ENCODE assay signal across 8 cellular contexts in the genomic region with DNA sequence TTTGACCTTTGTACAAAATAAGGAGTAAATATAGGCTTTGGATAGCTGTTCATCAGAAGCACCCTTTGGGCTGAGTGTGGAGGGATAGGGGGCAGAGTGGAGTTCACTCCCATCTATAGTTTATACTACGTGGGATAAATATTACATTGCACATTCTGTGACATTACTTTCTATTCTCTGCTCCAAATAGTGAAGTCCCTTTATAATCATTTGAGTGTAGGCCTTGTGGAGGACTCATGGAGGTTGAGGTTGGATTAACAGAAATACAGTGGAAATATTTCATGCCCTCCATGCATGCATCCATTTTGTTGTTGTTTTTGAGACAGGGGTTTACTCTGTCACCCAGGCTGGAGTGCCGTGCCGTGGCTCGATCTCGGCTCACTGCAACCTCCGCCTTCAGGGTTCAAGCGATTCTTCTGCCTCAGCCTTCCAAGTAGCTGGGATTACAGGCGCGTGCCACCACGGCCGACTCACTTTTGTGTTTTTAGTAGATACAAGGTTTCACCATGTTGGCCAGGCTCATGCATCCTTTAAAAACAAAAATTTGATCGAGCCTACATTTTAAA. TPM values are rescaled to one million over a fixed set of nuclear protein-coding genes. Genes with fewer than 3 reads are reported as not detected.
DNase-seq lines count a peak whose midpoint lies in the region; ATAC-seq, FAIRE-seq and TF ChIP-seq lines count a peak whose summit lies in the region.

No MANE protein-coding gene starts in this region.

- H3K36me3 Mint-ChIP-seq in natural killer cell treated with Interleukin-12 subunit alpha and Interleukin-12 subunit beta and Interleukin-15 and Interleukin-18, amount 100 ng/mL, for 72 hours: no peaks in the 10 kb centered on the region

- no peaks in the 10 kb centered on the region for H3K36me3 ChIP-seq in endothelial cell of umbilical vein (ENCODE audit: control insufficient read depth in 2 of 2, extremely low read depth in 1 of 2, insufficient read depth in 2 of 2, low read length in 2 of 2)

- H3K4me2 ChIP-seq in endothelial cell of umbilical vein (ENCODE audit: insufficient read depth, low read length): peak overlapping the region; percentile 87

- in situ Hi-C loops in SK-MEL-5 (cut with HindIII; ENCODE audit: low pct_unique_long_range_greater_than_20kb, low sequenced_read_pairs): no loop called here

- no peaks in the 10 kb centered on the region for H3K27me3 ChIP-seq in endothelial cell of umbilical vein (ENCODE audit: control insufficient read depth in 2 of 2, insufficient read depth in 2 of 2, low read length in 2 of 2)

- no peak for ATAC-seq in natural killer cell treated with Interleukin-12 subunit alpha and Interleukin-12 subunit beta and Interleukin-15 and Interleukin-18, amount 100 ng/mL, for 72 hours
- no peak for ATAC-seq in HG02973 (IDR thresholded peaks at IDR 0.05; ENCODE audit: unreplicated experiment)
- ATAC-seq in HG03520 (IDR thresholded peaks at IDR 0.05; ENCODE audit: unreplicated experiment): no peak

- no peak for FAIRE-seq in endothelial cell of umbilical vein (lab: Jason Lieb, UNC)

- H3K9ac ChIP-seq in endothelial cell of umbilical vein (replicated peaks; ENCODE audit: extremely low read depth, insufficient read depth, low read length): peak overlapping the region; percentile 61

- POLR2A ChIA-PET in endothelial cell of umbilical vein (lab: Charles Lee): no interaction called here

- H3K4me1 ChIP-seq in endothelial cell of umbilical vein (ENCODE audit: control insufficient read depth, extremely low read depth, insufficient read depth, low read length): peaks cover 6% of the 10 kb centered on the region

- H2AFZ ChIP-seq in endothelial cell of umbilical vein (ENCODE audit: low read depth, low read length): peak overlapping the region; percentile 76

- H3K9me3 Mint-ChIP-seq in natural killer cell treated with Interleukin-12 subunit alpha and Interleukin-12 subunit beta and Interleukin-15 and Interleukin-18, amount 100 ng/mL, for 72 hours: no peaks in the 10 kb centered on the region

- dilution Hi-C loops in endothelial cell of umbilical vein (cut with MboI; ENCODE audit: extremely low pct_ligation_motif_present, low sequenced_read_pairs): no loop called here

- peaks cover 17 to 30% of the 10 kb centered on the region in 2 donors for H3K4me1 Mint-ChIP-seq in natural killer cell treated with Interleukin-12 subunit alpha and Interleukin-12 subunit beta and Interleukin-15 and Interleukin-18, amount 100 ng/mL, for 72 hours (ENCODE audit: low read depth in 2 of 2)

- peak overlapping the region; percentile 87 for H3K4me3 Mint-ChIP-seq in natural killer cell treated with Interleukin-12 subunit alpha and Interleukin-12 subunit beta and Interleukin-15 and Interleukin-18, amount 100 ng/mL, for 72 hours

- H3K27ac ChIP-seq in endothelial cell of umbilical vein (ENCODE audit: insufficient read depth, low read depth, low read length): no peak overlapping the region

- intact Hi-C loops in endothelial cell of umbilical vein (cut with micrococcal nuclease): loop anchor here (5.0 to 10.0 kb wide), 2 partner anchors 292 to 1124 kb away; partner anchors contain the start of genes ARL1 and GAS2L3

- TF ChIP-seq POLR2A in endothelial cell of umbilical vein (IDR thresholded peaks at IDR 0.05; ENCODE audit: low read depth, low read length): no peak

- H3K79me2 ChIP-seq in endothelial cell of umbilical vein (ENCODE audit: control insufficient read depth, insufficient read depth, low read length): peaks cover 24% of the 10 kb centered on the region

- peak overlapping the region; percentile 72 to 82 (median 81) for H3K4me3 ChIP-seq in endothelial cell of umbilical vein (replicated peaks in 1 of 3; ENCODE audit: insufficient read depth in 1 of 3, low read depth in 1 of 3, low read length in 3 of 3)

- H4K20me1 ChIP-seq in endothelial cell of umbilical vein (replicated peaks; ENCODE audit: control insufficient read depth, extremely low read depth, insufficient read depth, low read length): no peaks in the 10 kb centered on the region

- TF ChIP-seq CTCF in endothelial cell of umbilical vein (IDR thresholded peaks at IDR 0.05; ENCODE audit: extremely low read depth in 1 of 2, insufficient read depth in 1 of 2, low read depth in 1 of 2, low read length in 2 of 2): no peak

- H3K9me3 ChIP-seq in endothelial cell of umbilical vein (replicated peaks; ENCODE audit: control insufficient read depth, insufficient read depth, low read length): no peaks in the 10 kb centered on the region

- BruUV-seq in endothelial cell of umbilical vein (replicated peaks; lab: Mats Ljungman, UMichigan): TSS peak; percentile 19

- H3K27ac Mint-ChIP-seq in natural killer cell treated with Interleukin-12 subunit alpha and Interleukin-12 subunit beta and Interleukin-15 and Interleukin-18, amount 100 ng/mL, for 72 hours: peak overlapping the region; percentile 17 to 69

- no peaks in the 10 kb centered on the region for H3K9me1 ChIP-seq in endothelial cell of umbilical vein (replicated peaks; ENCODE audit: control insufficient read depth, extremely low read depth, insufficient read depth, low read length)

- DNase-seq in activated CD4-positive, alpha-beta T cell treated with anti-CD3 and anti-CD28 coated beads for 48 hours: peak; percentile 43
- no peak for DNase-seq in activated CD4-positive, alpha-beta T cell treated with anti-CD3 and anti-CD28 coated beads, Interleukin-2, amount 50 U/mL, for 4 hours
- DNase-seq in SK-MEL-5 (ENCODE audit: low read depth, low spot score) (peak; percentile 37), endothelial cell of umbilical vein (ENCODE audit: low read depth, low spot score) (no peak), NCI-H187 treated with DMSO at 0.1 percent for 48 hours (lab: John Stamatoyannopoulos, UW) (no peak)
- DNase-seq in natural killer cell treated with Interleukin-12 subunit alpha and Interleukin-12 subunit beta and Interleukin-15 and Interleukin-18, amount 100 ng/mL, for 72 hours (ENCODE audit: low spot score): no peak

- CTCF ChIA-PET in endothelial cell of umbilical vein (lab: Charles Lee): interaction anchor here (0.8 to 1.2 kb wide), 5 partner anchors 10 to 75 kb away, joined by 3 to 7 read pairs (median 4); no protein-coding TSS in a partner anchor

- peaks cover 0 to 2% of the 10 kb centered on the region in 2 donors for H3K27me3 Mint-ChIP-seq in natural killer cell treated with Interleukin-12 subunit alpha and Interleukin-12 subunit beta and Interleukin-15 and Interleukin-18, amount 100 ng/mL, for 72 hours

TF ChIP-seq in endothelial cell of umbilical vein, 7 proteins besides CTCF, POLR2A, EP300 and RAD21:
- no peak for TF ChIP-seq GATA2 (IDR thresholded peaks at IDR 0.05; ENCODE audit: insufficient read depth, insufficient read length, low read depth, low read length)
- TF ChIP-seq POLR2AphosphoS5 (IDR thresholded peaks at IDR 0.05; ENCODE audit: insufficient read depth, low read depth, low read length): no peak
- no peak for TF ChIP-seq MYC (IDR thresholded peaks at IDR 0.05; ENCODE audit: low read depth, low read length)
- TF ChIP-seq EZH2 (IDR thresholded peaks at IDR 0.05; ENCODE audit: borderline replicate concordance, low read depth, low read length, severe bottlenecking): no peak
- no peak for TF ChIP-seq JUN (IDR thresholded peaks at IDR 0.05; ENCODE audit: borderline replicate concordance, insufficient read depth, insufficient read length, low read depth)
- TF ChIP-seq, protein P1, sequence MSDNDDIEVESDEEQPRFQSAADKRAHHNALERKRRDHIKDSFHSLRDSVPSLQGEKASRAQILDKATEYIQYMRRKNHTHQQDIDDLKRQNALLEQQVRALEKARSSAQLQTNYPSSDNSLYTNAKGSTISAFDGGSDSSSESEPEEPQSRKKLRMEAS (IDR thresholded peaks at IDR 0.05; ENCODE audit: insufficient read depth, insufficient read length): no peak
- TF ChIP-seq FOS (IDR thresholded peaks at IDR 0.05; ENCODE audit: borderline replicate concordance, insufficient read depth, low read length): no peak

RNA-seq across cellular contexts. Expression of gene CHPT1, which starts 1.4 kb away (rescaled TPM):
- total RNA-seq in SK-MEL-5 (2014; rRNA removed; shearing (Covaris generic)): 137 and 161 TPM in 2 replicates
- 121 and 122 TPM in 2 replicates for polyA plus RNA-seq in SK-MEL-5 (2015; cell fraction: cytosol; rRNA removed)
- polyA plus RNA-seq in SK-MEL-5 (2015; cell fraction: nucleus; rRNA removed): 35.1 and 40.1 TPM in 2 replicates
- total RNA-seq in endothelial cell of umbilical vein: 19.3 and 25.3 TPM in 2 replicates
- polyA plus RNA-seq in endothelial cell of umbilical vein: 12.1 and 12.5 TPM in 2 replicates
- 13.3 and 13.4 TPM in 2 replicates for polyA plus RNA-seq in endothelial cell of umbilical vein (2011; cell fraction: cytosol; rRNA removed)
- polyA plus RNA-seq in endothelial cell of umbilical vein (2011; cell fraction: nucleus; rRNA removed): 8.5 and 10.1 TPM in 2 replicates
- 20.9 and 28.6 TPM in 2 replicates for polyA plus RNA-seq in endothelial cell of umbilical vein (2012)
- 7.5 and 8.9 TPM in 2 replicates for polyA minus RNA-seq in endothelial cell of umbilical vein
- 20.9 TPM for polyA minus RNA-seq in endothelial cell of umbilical vein (2011; cell fraction: cytosol; rRNA and poly(A)+ RNA removed)
- polyA minus RNA-seq in endothelial cell of umbilical vein (2011; cell fraction: nucleus; rRNA and poly(A)+ RNA removed): 14.2 and 14.6 TPM in 2 replicates
- total RNA-seq in natural killer cell treated with Interleukin-12 subunit alpha and Interleukin-12 subunit beta and Interleukin-15 and Interleukin-18, amount 100 ng/mL, for 72 hours: 10 to 100 TPM in 1 of 2 donors, 1 to 10 TPM in 1; 5.3 to 21.0 TPM

RNA-seq across cellular contexts. Expression of gene SYCP3, which starts 40.4 kb away (rescaled TPM):
- total RNA-seq in SK-MEL-5 (2014; rRNA removed; shearing (Covaris generic)): 0.29 and 0.63 TPM in 2 replicates
- 0.10 TPM in 1 of 2 replicates, not detected in the other for polyA plus RNA-seq in SK-MEL-5 (2015; cell fraction: cytosol; rRNA removed)
- 0.39 and 2.6 TPM in 2 replicates for polyA plus RNA-seq in SK-MEL-5 (2015; cell fraction: nucleus; rRNA removed)
- 0.25 and 0.29 TPM in 2 replicates for total RNA-seq in endothelial cell of umbilical vein
- polyA plus RNA-seq in endothelial cell of umbilical vein: not detected in 2 replicates
- polyA plus RNA-seq in endothelial cell of umbilical vein (2011; cell fraction: cytosol; rRNA removed): 0.03 TPM in 1 of 2 replicates, not detected in the other
- 0.13 and 0.57 TPM in 2 replicates for polyA plus RNA-seq in endothelial cell of umbilical vein (2011; cell fraction: nucleus; rRNA removed)
- polyA plus RNA-seq in endothelial cell of umbilical vein (2012): 0.22 and 0.36 TPM in 2 replicates
- polyA minus RNA-seq in endothelial cell of umbilical vein: 0.11 TPM in 1 of 2 replicates, not detected in the other
- polyA minus RNA-seq in endothelial cell of umbilical vein (2011; cell fraction: cytosol; rRNA and poly(A)+ RNA removed): not detected
- 0.58 and 1.1 TPM in 2 replicates for polyA minus RNA-seq in endothelial cell of umbilical vein (2011; cell fraction: nucleus; rRNA and poly(A)+ RNA removed)
- 1 to 10 TPM; 2.4 to 2.9 TPM for total RNA-seq in natural killer cell treated with Interleukin-12 subunit alpha and Interleukin-12 subunit beta and Interleukin-15 and Interleukin-18, amount 100 ng/mL, for 72 hours

Comparison
In these comparisons a context has a peak if more than half of its experiments do, and no peak if none do; other contexts are left out.
1. DNase-seq: peak in activated CD4-positive, alpha-beta T cell treated with anti-CD3 and anti-CD28 coated beads for 48 hours (single experiment) and SK-MEL-5 (single experiment); none in activated CD4-positive, alpha-beta T cell treated with anti-CD3 and anti-CD28 coated beads, Interleukin-2, amount 50 U/mL, for 4 hours (0 of 2), endothelial cell of umbilical vein (single experiment), natural killer cell treated with Interleukin-12 subunit alpha and Interleukin-12 subunit beta and Interleukin-15 and Interleukin-18, amount 100 ng/mL, for 72 hours (single experiment) and NCI-H187 treated with DMSO at 0.1 percent for 48 hours (single experiment).